In genomic region chr12:48105321-48105866, GRCh38 we compare ENCODE assay signal across 8 cellular contexts. TPM values are rescaled to one million over a fixed set of nuclear protein-coding genes. Genes with fewer than 3 reads are reported as not detected.
DNase-seq lines count a peak whose midpoint lies in the region; TF ChIP-seq lines count a peak whose summit lies in the region.

No MANE protein-coding gene starts in this region.

- H2BK15ac ChIP-seq in H9 (ENCODE audit: low read depth, low read length): no peak overlapping the region

- H3K4me1 Mint-ChIP-seq in H9 (peaks cover 16 to 18% of the 10 kb centered on the region in 2 experiments), endothelial cell (ENCODE audit: unreplicated experiment) (peaks cover 51% of the 10 kb centered on the region), nephron (peaks cover 29% of the 10 kb centered on the region)

- no peak overlapping the region for H3K23ac ChIP-seq in H9 (ENCODE audit: insufficient read length, low read depth, low read length)

- H3K56ac ChIP-seq in H9 (ENCODE audit: insufficient read length, low read depth, low read length): no peak overlapping the region

- H3K36me3 Mint-ChIP-seq in H9 (ENCODE audit: insufficient read depth in 1 of 3, low read depth in 3 of 3) (no peaks in the 10 kb centered on the region), endothelial cell (ENCODE audit: low read depth, unreplicated experiment) (peaks cover 12% of the 10 kb centered on the region), nephron (ENCODE audit: low read depth) (no peaks in the 10 kb centered on the region)

- TF ChIP-seq CTCF in GM12865 (IDR thresholded peaks at IDR 0.05; ENCODE audit: insufficient read depth, low read depth, low read length, missing control alignments) (no peak), H9 (conservative IDR thresholded peaks at IDR 0.05) (no peak), endothelial cell (IDR thresholded peaks at IDR 0.05; ENCODE audit: unreplicated experiment) (no peak), nephron (IDR thresholded peaks at IDR 0.05; ENCODE audit: unreplicated experiment in 3 of 3) (no peak)

- H3K36me3 ChIP-seq in urinary bladder (ENCODE audit: insufficient read depth): no peaks in the 10 kb centered on the region

- peak overlapping the region; percentile 84 to 94 for H3K4me3 Mint-ChIP-seq in H9
- peak overlapping the region; percentile 99 for H3K4me3 Mint-ChIP-seq in endothelial cell (ENCODE audit: unreplicated experiment)
- H3K4me3 Mint-ChIP-seq in nephron: peak overlapping the region; percentile 90 to 95 (median 92)

- peak overlapping the region; percentile 100; the same call in 1 of the 2 replicates for H3K14ac ChIP-seq in H9 (ENCODE audit: insufficient read depth, low read length)

- peak overlapping the region; percentile 77 for H3K18ac ChIP-seq in H9 (ENCODE audit: insufficient read length, low read depth, low read length)

- H3K27ac ChIP-seq in H9 (ENCODE audit: insufficient read length, low read depth, low read length): peak overlapping the region; percentile 99
- H3K27ac ChIP-seq in urinary bladder (ENCODE audit: low read depth): peak overlapping the region; percentile 85

- no peaks in the 10 kb centered on the region for H4K20me1 ChIP-seq in H9 (ENCODE audit: control insufficient read depth, insufficient read depth, insufficient read length)

- H3T11ph ChIP-seq in H9 (ENCODE audit: low read length): no peak overlapping the region

- H2AFZ ChIP-seq in H9 (ENCODE audit: low read length): no peak overlapping the region

- no peak overlapping the region for H4K5ac ChIP-seq in H9 (ENCODE audit: insufficient read length, low read depth, low read length)

- no CpG with 5 or more reads among the region's 30 CpGs for WGBS in H9 (ENCODE audit: extremely low coverage, insufficient read length, low lambda C conversion rate)
- WGBS in urinary bladder: under 1% methylated on average over 30 of the region's 30 CpGs

- H3K79me2 ChIP-seq in H9 (ENCODE audit: insufficient read depth, low read length): peaks cover 3% of the 10 kb centered on the region; the same call in 1 of the 2 replicates

- no peaks in the 10 kb centered on the region for H3K9me3 Mint-ChIP-seq in H9
- H3K9me3 Mint-ChIP-seq in endothelial cell (ENCODE audit: unreplicated experiment): no peaks in the 10 kb centered on the region
- H3K9me3 Mint-ChIP-seq in nephron: no peaks in the 10 kb centered on the region

- H3K9ac ChIP-seq in H9 (ENCODE audit: extremely low read depth, insufficient read length, low read length): peak overlapping the region; percentile 98

- no peak overlapping the region for H3K4ac ChIP-seq in H9 (ENCODE audit: low read depth, low read length)

- no peak overlapping the region for H2BK20ac ChIP-seq in H9 (ENCODE audit: low read depth, low read length, poor library complexity, severe bottlenecking)

- peak overlapping the region; percentile 90 to 97 (median 92) for H3K27ac Mint-ChIP-seq in H9
- peak overlapping the region; percentile 98 for H3K27ac Mint-ChIP-seq in endothelial cell (ENCODE audit: unreplicated experiment)
- peak overlapping the region; percentile 97 to 99 (median 99) for H3K27ac Mint-ChIP-seq in nephron

- H2AK5ac ChIP-seq in H9 (ENCODE audit: insufficient read length, low read length): no peak overlapping the region

- H3K4me3 ChIP-seq in GM12865 (ENCODE audit: low read depth, low read length): peak overlapping the region; percentile 71
- peak overlapping the region; percentile 94 for H3K4me3 ChIP-seq in urinary bladder (ENCODE audit: low read depth, low read length)

- H3K4me1 ChIP-seq in H9 (ENCODE audit: insufficient read depth, low read length) (peaks cover 7% of the 10 kb centered on the region), urinary bladder (ENCODE audit: insufficient read depth) (no peaks in the 10 kb centered on the region)

- H2BK5ac ChIP-seq in H9 (ENCODE audit: insufficient read length, low read length): no peak overlapping the region

- peaks cover 6% of the 10 kb centered on the region for H3K23me2 ChIP-seq in H9 (ENCODE audit: insufficient read length, low read depth, low read length, poor library complexity, severe bottlenecking)

- no peak overlapping the region for H4K91ac ChIP-seq in H9 (ENCODE audit: insufficient read length, low read depth, low read length)

- H3K79me1 ChIP-seq in H9 (ENCODE audit: insufficient read depth, low read depth, low read length, poor library complexity, severe bottlenecking): no peaks in the 10 kb centered on the region

- peak; percentile 74 for DNase-seq in GM12865 (ENCODE audit: low read depth)
- no peak for DNase-seq in H9
- peak; percentile 40 for DNase-seq in M059J (ENCODE audit: low read depth)
- peak; percentile 81 for DNase-seq in activated CD8-positive, alpha-beta memory T cell treated with anti-CD3 and anti-CD28 coated beads for 24 hours
- no peak for DNase-seq in endothelial cell (ENCODE audit: low spot score)
- no peak for DNase-seq in glomerular visceral epithelial cell (ENCODE audit: extremely low spot score)

- no peaks in the 10 kb centered on the region for H3K9me3 ChIP-seq in H9 (ENCODE audit: control insufficient read depth, low read depth, low read length)

- no peak overlapping the region for H2BK120ac ChIP-seq in H9 (ENCODE audit: low read depth, low read length, poor library complexity, severe bottlenecking)

- no peaks in the 10 kb centered on the region for H3K27me3 ChIP-seq in H9 (ENCODE audit: insufficient read depth, low read length)

- peak overlapping the region; percentile 96 for H3K4me2 ChIP-seq in H9 (ENCODE audit: insufficient read depth, insufficient read length, low read length)

- no peak overlapping the region for H4K8ac ChIP-seq in H9 (replicated peaks; ENCODE audit: insufficient read length, low read depth, low read length)

- H3K27me3 Mint-ChIP-seq in H9 (ENCODE audit: low read depth): peaks cover 13% of the 10 kb centered on the region
- H3K27me3 Mint-ChIP-seq in endothelial cell (ENCODE audit: unreplicated experiment): peaks cover 16% of the 10 kb centered on the region
- peaks cover 4% of the 10 kb centered on the region for H3K27me3 Mint-ChIP-seq in nephron (ENCODE audit: low read depth)

- H2BK12ac ChIP-seq in H9 (ENCODE audit: insufficient read length, low read depth, low read length): no peak overlapping the region

RNA-seq across cellular contexts. Expression of gene SENP1, which starts 0.5 kb away (rescaled TPM):
- total RNA-seq in H9 (2021) (28.8 and 30.1 TPM in 2 replicates), endothelial cell (ENCODE audit: unreplicated experiment) (31.2 TPM), urinary bladder (38.2 TPM)
- 25.9 and 37.4 TPM in 2 replicates for total RNA-seq in M059J (2014; rRNA removed; shearing (Covaris generic))
- polyA plus RNA-seq in urinary bladder: 6.7 TPM

RNA-seq across cellular contexts. Expression of gene PFKM, which starts 13.8 kb away (rescaled TPM):
- total RNA-seq in H9 (2021) (92.4 and 105 TPM in 2 replicates), endothelial cell (ENCODE audit: unreplicated experiment) (97.3 TPM), urinary bladder (46.6 TPM)
- total RNA-seq in M059J (2014; rRNA removed; shearing (Covaris generic)): 23.0 and 38.8 TPM in 2 replicates
- 70.8 TPM for polyA plus RNA-seq in urinary bladder

RNA-seq across cellular contexts. Expression of gene ASB8, which starts 51.9 kb away (rescaled TPM):
- total RNA-seq in H9 (2021) (8.9 and 10.9 TPM in 2 replicates), endothelial cell (ENCODE audit: unreplicated experiment) (25.6 TPM), urinary bladder (28.7 TPM)
- total RNA-seq in M059J (2014; rRNA removed; shearing (Covaris generic)): 23.9 and 43.6 TPM in 2 replicates
- 32.0 TPM for polyA plus RNA-seq in urinary bladder

Comparison
In these comparisons a context has a peak if more than half of its experiments do, and no peak if none do; other contexts are left out.
1. DNase-seq: peak in GM12865 (single experiment), M059J (single experiment) and activated CD8-positive, alpha-beta memory T cell treated with anti-CD3 and anti-CD28 coated beads for 24 hours (single experiment); none in H9 (single experiment), endothelial cell (single experiment) and glomerular visceral epithelial cell (single experiment).
2. Peak in every context shown above with its lines, with median percentiles within 50 percentile points of each other: H3K27ac Mint-ChIP-seq and H3K4me3 Mint-ChIP-seq.